ENCODE assay signal across 23 cellular contexts in genomic region chr1:192168964-192169363, GRCh38. TPM values are rescaled to one million over a fixed set of nuclear protein-coding genes. Genes with fewer than 3 reads are reported as not detected.
"Had no signal": no experiment of that assay in that cellular context is flagged by ENCODE, and none has a peak within 500 bp of the region (broad histone marks: within the 10 kb centered on the region; RNA-seq: fewer than 3 reads in every experiment).

No MANE protein-coding gene starts in this region.

- DNase-seq: activated CD4-positive, alpha-beta T cell treated with anti-CD3 and anti-CD28 coated beads for 48 hours; activated CD4-positive, alpha-beta T cell treated with anti-CD3 and anti-CD28 coated beads, Interleukin-2, amount 50 U/mL, for 4 hours; activated CD8-positive, alpha-beta memory T cell treated with anti-CD3 and anti-CD28 coated beads, Interleukin-2, amount 10 ng/mL, durations not matched to agents 7 days and 5 days; activated effector memory CD4-positive, alpha-beta T cell treated with anti-CD3 and anti-CD28 coated beads, Interleukin-2, amount 50 U/mL, for 16 hours; activated naive CD4-positive, alpha-beta T cell treated with Interleukin-2 at 50 U/mL for 16 hours; activated T-cell treated with anti-CD3 and anti-CD28 coated beads, Interleukin-2, amount 50 U/mL, for 24 hours; amygdala; MM.1S; NCI-H1105; NCI-H1436; NCI-H1694 treated with DMSO at 0.1 percent for 48 hours; NCI-H2081; NCI-H510A treated with DMSO at 0.1 percent for 48 hours; NCI-H69; NK-92 treated with Interleukin-12 subunit alpha and Interleukin-12 subunit beta, amount 100 ng/mL, for 24 hours; PC-3; SHP77 treated with DMSO at 0.1 percent for 48 hours; T-cell; T-helper 2 cell; T1000 had no signal

- ATAC-seq: activated CD4-positive, CD25-positive, alpha-beta regulatory T cell treated with anti-CD3 and anti-CD28 coated beads, Interleukin-2, amount 50 U/mL, for 24 hours; activated CD8-positive, alpha-beta memory T cell treated with anti-CD3 and anti-CD28 coated beads, Interleukin-2, amount 10 ng/mL, durations not matched to agents 7 days and 5 days; PC-3; T-cell had no signal

- FAIRE-seq: astrocyte had no signal

- H3K27ac ChIP-seq: KMS-11 had no signal

- H3K9ac ChIP-seq: KMS-11 had no signal

- H3K4me2 ChIP-seq: KMS-11 had no signal

RNA-seq across cellular contexts. Expression of gene RGS18, which starts 10.7 kb away (rescaled TPM):
- total RNA-seq: astrocyte, PC-3 had no signal
